ENCODE assay signal across 26 cellular contexts in the genomic region with DNA sequence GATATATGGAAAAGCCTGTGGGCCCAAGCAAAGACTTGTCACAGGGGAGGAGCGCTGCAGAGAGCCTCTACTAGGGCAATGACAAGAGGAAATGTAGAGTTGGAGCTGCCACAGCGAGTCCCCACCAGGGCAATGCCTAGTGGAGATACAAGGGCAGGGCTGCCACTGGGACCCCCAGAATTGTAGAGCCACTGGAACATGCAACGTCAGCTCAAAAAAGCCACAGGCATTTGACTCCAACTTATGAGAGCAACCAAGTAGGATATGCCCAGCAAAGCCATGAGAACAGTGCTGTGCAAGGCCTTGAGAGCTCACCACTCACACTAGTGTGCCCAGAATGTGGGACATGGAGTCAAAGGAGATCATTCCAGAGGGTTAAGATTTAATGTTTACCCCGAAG.
DNase-seq lines count a peak whose midpoint lies in the region; ATAC-seq, FAIRE-seq and TF ChIP-seq lines count a peak whose summit lies in the region.
"Had no signal": no experiment of that assay in that cellular context is flagged by ENCODE, and none has a peak within 500 bp of the region (broad histone marks: within the 10 kb centered on the region; RNA-seq: fewer than 3 reads in every experiment).

No MANE protein-coding gene starts in this region.

- in situ Hi-C loops in HepG2 (cut with HindIII; ENCODE audit: extremely low pct_ligation_motif_present, low pct_unique_long_range_greater_than_20kb) = no loop called here

- H3K4me2 ChIP-seq in HepG2 (ENCODE audit: low read depth, low read length) (no peak overlapping the region), neuronal stem cell (ENCODE audit: insufficient read depth, low read length, poor library complexity, severe bottlenecking) (no peak overlapping the region)
- H3K4me2 ChIP-seq: BLaER1 had no signal

- H2AFZ ChIP-seq in HepG2 (ENCODE audit: low read length) (no peak overlapping the region), neuronal stem cell (ENCODE audit: low read length) (no peak overlapping the region)

- no peaks in the 10 kb centered on the region for H4K20me1 ChIP-seq in HepG2 (ENCODE audit: insufficient read depth, low read length)
- H4K20me1 ChIP-seq: BLaER1 had no signal

- H3K36me3 ChIP-seq in HepG2 (replicated peaks in 1 of 2; ENCODE audit: control insufficient read depth in 1 of 2, insufficient read depth in 2 of 2, low read length in 2 of 2) (no peaks in the 10 kb centered on the region), right lobe of liver (no peaks in the 10 kb centered on the region), esophagus muscularis mucosa (no peaks in the 10 kb centered on the region), neuronal stem cell (replicated peaks in 1 of 2; ENCODE audit: control insufficient read depth in 2 of 2, insufficient read depth in 2 of 2, low read length in 2 of 2) (no peaks in the 10 kb centered on the region)
- H3K36me3 ChIP-seq: BE2C, BLaER1 had no signal

- no peak for ATAC-seq in HepG2
- no peak for ATAC-seq in right lobe of liver
- no peak for ATAC-seq in GM21447 (IDR thresholded peaks at IDR 0.05; ENCODE audit: unreplicated experiment)
- ATAC-seq: GM12878 had no signal

- H3K79me1 ChIP-seq in neuronal stem cell (ENCODE audit: low read depth, low read length) = no peaks in the 10 kb centered on the region

- H3K14ac ChIP-seq in neuronal stem cell (ENCODE audit: low read length) = no peak overlapping the region

- TF ChIP-seq POLR2A in HepG2 (IDR thresholded peaks at IDR 0.05; ENCODE audit: insufficient read depth in 1 of 2, low read depth in 2 of 2, low read length in 2 of 2) (no peak), right lobe of liver (IDR thresholded peaks at IDR 0.05) (no peak), esophagus muscularis mucosa (IDR thresholded peaks at IDR 0.05; ENCODE audit: low read depth) (no peak)

- H3K23ac ChIP-seq in neuronal stem cell (ENCODE audit: low read depth, low read length, poor library complexity) = no peak overlapping the region

- POLR2A ChIA-PET in HepG2 (lab: Yijun Ruan, JAX) = no interaction called here

- H4K8ac ChIP-seq in neuronal stem cell (ENCODE audit: low read depth, low read length) = no peak overlapping the region

- no peak for FAIRE-seq in HepG2 (lab: Jason Lieb, UNC)
- FAIRE-seq: GM12878, GM12892, GM18507 had no signal

- H3K4ac ChIP-seq in neuronal stem cell (ENCODE audit: low read length) = no peak overlapping the region

- no peak overlapping the region for H2AK5ac ChIP-seq in neuronal stem cell (ENCODE audit: low read depth, low read length)

- TF ChIP-seq CTCF in HepG2 (CRISPR knock-in tag; IDR thresholded peaks at IDR 0.05) (no peak), right lobe of liver (IDR thresholded peaks at IDR 0.05) (no peak), esophagus muscularis mucosa (IDR thresholded peaks at IDR 0.05) (no peak)

- no peak overlapping the region for H2BK12ac ChIP-seq in neuronal stem cell (ENCODE audit: low read length)

- no peak overlapping the region for H4K91ac ChIP-seq in neuronal stem cell (ENCODE audit: low read depth, low read length, poor library complexity)

- CTCF ChIA-PET in HepG2 (lab: Yijun Ruan, JAX; ENCODE audit: low intra/inter-chr PET ratio, low total read pairs) = no interaction called here

- 36% methylated on average over 4 of the region's 4 CpGs for WGBS in HepG2 (ENCODE audit: low lambda C conversion rate)
- 72% methylated on average over 3 of the region's 4 CpGs for whole genome bisulfite sequencing in right lobe of liver (ENCODE audit: insufficient coverage, low coverage, low lambda C conversion rate, missing lambda C conversion rate)
- WGBS in esophagus muscularis mucosa = 97% methylated on average over 2 of the region's 4 CpGs
- no CpG with 5 or more reads among the region's 4 CpGs for WGBS in neuronal stem cell (ENCODE audit: extremely low coverage in 2 of 2, insufficient read length in 2 of 2, insufficient replicate concordance in 1 of 2), 2 donors

- H3K27ac ChIP-seq in HepG2 (ENCODE audit: extremely low read length, insufficient read depth, low read length) (no peak overlapping the region), right lobe of liver (no peak overlapping the region), esophagus muscularis mucosa (replicated peaks in 1 of 4) (no peak overlapping the region), neuronal stem cell (replicated peaks; ENCODE audit: low read length) (no peak overlapping the region)
- H3K27ac ChIP-seq: 22Rv1, BLaER1 had no signal

- H2BK120ac ChIP-seq in neuronal stem cell (ENCODE audit: low read depth, low read length) = no peak overlapping the region

- H3K4me1 ChIP-seq in HepG2 (ENCODE audit: insufficient read depth, low read length) (no peaks in the 10 kb centered on the region), right lobe of liver (no peaks in the 10 kb centered on the region), esophagus muscularis mucosa (no peaks in the 10 kb centered on the region), neuronal stem cell (ENCODE audit: control insufficient read depth in 2 of 2, insufficient read depth in 1 of 2, low read depth in 1 of 2, low read length in 2 of 2) (peaks cover 0 to 8% of the 10 kb centered on the region in 2 donors)
- H3K4me1 ChIP-seq: BE2C, BLaER1 had no signal

- H3K9me3 ChIP-seq in HepG2 (ENCODE audit: low read length) = no peaks in the 10 kb centered on the region
- no peaks in the 10 kb centered on the region for H3K9me3 ChIP-seq in right lobe of liver
- H3K9me3 ChIP-seq in esophagus muscularis mucosa = no peaks in the 10 kb centered on the region
- no peaks in the 10 kb centered on the region for H3K9me3 ChIP-seq in neuronal stem cell (replicated peaks in 1 of 2; ENCODE audit: control insufficient read depth in 2 of 2, insufficient read depth in 1 of 2, low read depth in 1 of 2, low read length in 2 of 2)
- H3K9me3 ChIP-seq: BE2C, BLaER1 had no signal

- H2BK5ac ChIP-seq in neuronal stem cell (ENCODE audit: low read length) = no peak overlapping the region

- H3K9ac ChIP-seq in HepG2 (ENCODE audit: insufficient read depth, low read depth, low read length) (no peak overlapping the region), neuronal stem cell (ENCODE audit: low read depth, low read length, poor library complexity) (no peak overlapping the region)
- H3K9ac ChIP-seq: BLaER1 had no signal

- DNase-seq in HepG2 (ENCODE audit: low spot score) (no peak), right lobe of liver (no peak), esophagus muscularis mucosa (ENCODE audit: extremely low spot score) (peak; percentile 72), neuronal stem cell (ENCODE audit: low spot score) (no peak), germinal center (ENCODE audit: low spot score) (no peak), NCI-H1694 (lab: John Stamatoyannopoulos, UW) (no peak)
- DNase-seq: ACHN; BE2C; C1 segment of cervical spinal cord; CD4-positive, alpha-beta memory T cell; CD4-positive, CD25-positive, alpha-beta regulatory T cell; CD8-positive, alpha-beta memory T cell; COR-L47; DMS 273 treated with DMSO at 0.1 percent for 48 hours; DMS153; DMS53; DMS79; DND-41; EL; GDM1 had no signal

- H3K4me3 ChIP-seq in HepG2 (replicated peaks in 1 of 3; ENCODE audit: insufficient read depth in 1 of 3, low read depth in 2 of 3, low read length in 3 of 3) = no peak overlapping the region
- H3K4me3 ChIP-seq in right lobe of liver = no peak overlapping the region
- no peak overlapping the region for H3K4me3 ChIP-seq in esophagus muscularis mucosa
- H3K4me3 ChIP-seq in neuronal stem cell (ENCODE audit: low read length in 2 of 2) = no peak overlapping the region
- H3K4me3 ChIP-seq: BLaER1, GM12878 had no signal

- no peaks in the 10 kb centered on the region for H3K79me2 ChIP-seq in HepG2 (ENCODE audit: insufficient read depth, low read length)

- no peak for TF ChIP-seq RAD21 in HepG2 (CRISPR knock-in tag; IDR thresholded peaks at IDR 0.05)

- peak overlapping the region; percentile 41 for H2BK15ac ChIP-seq in neuronal stem cell (ENCODE audit: low read length)

- no peak overlapping the region for H3K18ac ChIP-seq in neuronal stem cell (ENCODE audit: low read length)

- intact Hi-C loops in HepG2 (cut with micrococcal nuclease; ENCODE audit: unreplicated experiment) = no loop called here
- intact Hi-C loops in right lobe of liver (cut with DNase I) = no loop called here
- intact Hi-C loops in esophagus muscularis mucosa (cut with DNase I) = no loop called here

- BruUV-seq in HepG2 (replicated peaks; lab: Mats Ljungman, UMichigan) = no TSS peak

- H3K27me3 ChIP-seq in HepG2 (ENCODE audit: control insufficient read depth in 1 of 2, insufficient read depth in 2 of 2, low read length in 2 of 2) = no peaks in the 10 kb centered on the region
- H3K27me3 ChIP-seq in right lobe of liver = no peaks in the 10 kb centered on the region
- H3K27me3 ChIP-seq in esophagus muscularis mucosa = peaks cover 0 to 6% (median 0%) of the 10 kb centered on the region in 4 donors
- no peaks in the 10 kb centered on the region for H3K27me3 ChIP-seq in neuronal stem cell (ENCODE audit: control insufficient read depth in 3 of 3, insufficient read depth in 3 of 3, low read depth in 1 of 3, low read length in 3 of 3)
- H3K27me3 ChIP-seq: BLaER1 had no signal

- TF ChIP-seq EP300 in HepG2 (IDR thresholded peaks at IDR 0.05; ENCODE audit: low read depth in 2 of 2, low read length in 2 of 2) (no peak), HepG2 (CRISPR knock-in tag; IDR thresholded peaks at IDR 0.05; ENCODE audit: borderline replicate concordance) (no peak), esophagus muscularis mucosa (IDR thresholded peaks at IDR 0.05) (no peak)

TF ChIP-seq in HepG2, 621 proteins besides CTCF, POLR2A, EP300 and RAD21 (continues in another document):
- TF ChIP-seq REL (CRISPR knock-in tag; conservative IDR thresholded peaks at IDR 0.05) (no peak), MAFF (IDR thresholded peaks at IDR 0.05; ENCODE audit: low read depth, low read length) (0 out of 2 replicates have a peak, but pooled peaks have one; percentile 14), HNF4A (CRISPR knock-in tag; IDR thresholded peaks at IDR 0.05) (no peak)
- TF ChIP-seq, protein P1, sequence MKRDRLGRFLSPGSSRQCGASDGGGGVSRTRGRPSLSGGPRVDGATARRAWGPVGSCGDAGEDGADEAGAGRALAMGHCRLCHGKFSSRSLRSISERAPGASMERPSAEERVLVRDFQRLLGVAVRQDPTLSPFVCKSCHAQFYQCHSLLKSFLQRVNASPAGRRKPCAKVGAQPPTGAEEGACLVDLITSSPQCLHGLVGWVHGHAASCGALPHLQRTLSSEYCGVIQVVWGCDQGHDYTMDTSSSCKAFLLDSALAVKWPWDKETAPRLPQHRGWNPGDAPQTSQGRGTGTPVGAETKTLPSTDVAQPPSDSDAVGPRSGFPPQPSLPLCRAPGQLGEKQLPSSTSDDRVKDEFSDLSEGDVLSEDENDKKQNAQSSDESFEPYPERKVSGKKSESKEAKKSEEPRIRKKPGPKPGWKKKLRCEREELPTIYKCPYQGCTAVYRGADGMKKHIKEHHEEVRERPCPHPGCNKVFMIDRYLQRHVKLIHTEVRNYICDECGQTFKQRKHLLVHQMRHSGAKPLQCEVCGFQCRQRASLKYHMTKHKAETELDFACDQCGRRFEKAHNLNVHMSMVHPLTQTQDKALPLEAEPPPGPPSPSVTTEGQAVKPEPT (CRISPR knock-in tag; IDR thresholded peaks at IDR 0.05; ENCODE audit: low read depth) = no peak
